In genomic region chr16:23048164-23048563, GRCh38 we compare ENCODE assay signal across 19 cellular contexts.
DNase-seq lines count a peak whose midpoint lies in the region; TF ChIP-seq lines count a peak whose summit lies in the region.
"Had no signal": no experiment of that assay in that cellular context is flagged by ENCODE, and none has a peak within 500 bp of the region (broad histone marks: within the 10 kb centered on the region; RNA-seq: fewer than 3 reads in every experiment).

No MANE protein-coding gene starts in this region.

- H3K27ac ChIP-seq in endodermal cell (ENCODE audit: low read depth, low read length) (no peak overlapping the region), trophoblast cell (ENCODE audit: low read depth, low read length) (no peak overlapping the region)
- H3K27ac ChIP-seq: KMS-11 had no signal

- no peak overlapping the region for H4K12ac ChIP-seq in trophoblast cell (ENCODE audit: low read depth, low read length)

- no peak overlapping the region for H3K27ac Mint-ChIP-seq in HFFc6
- no peak overlapping the region for H3K27ac Mint-ChIP-seq in endodermal cell
- H3K27ac Mint-ChIP-seq: B cell; CD4-positive, alpha-beta T cell had no signal

- H3K4me1 ChIP-seq in BE2C (no peaks in the 10 kb centered on the region), endodermal cell (ENCODE audit: control insufficient read depth, insufficient read depth, low read length) (no peaks in the 10 kb centered on the region), trophoblast cell (ENCODE audit: control insufficient read depth in 1 of 2, insufficient read depth in 2 of 2, low read length in 2 of 2) (no peaks in the 10 kb centered on the region)

- H3K4me3 Mint-ChIP-seq in HFFc6 (no peak overlapping the region), endodermal cell (no peak overlapping the region)
- H3K4me3 Mint-ChIP-seq: B cell; CD4-positive, alpha-beta T cell had no signal

- no peaks in the 10 kb centered on the region for H3K27me3 ChIP-seq in BE2C
- no peaks in the 10 kb centered on the region for H3K27me3 ChIP-seq in endodermal cell (ENCODE audit: control insufficient read depth, insufficient read depth, low read length, poor library complexity, severe bottlenecking)
- no peaks in the 10 kb centered on the region for H3K27me3 ChIP-seq in trophoblast cell (ENCODE audit: insufficient read depth, low read length)

- no peaks in the 10 kb centered on the region for H3K36me3 ChIP-seq in BE2C
- no peaks in the 10 kb centered on the region for H3K36me3 ChIP-seq in endodermal cell (ENCODE audit: control insufficient read depth, insufficient read depth, low read length)
- no peaks in the 10 kb centered on the region for H3K36me3 ChIP-seq in trophoblast cell (ENCODE audit: control insufficient read depth in 1 of 2, insufficient read depth in 2 of 2, low read length in 2 of 2)

- H4K91ac ChIP-seq in trophoblast cell (ENCODE audit: low read depth, low read length), result no peak overlapping the region

- peaks cover 21% of the 10 kb centered on the region for H3K27me3 Mint-ChIP-seq in HFFc6 (ENCODE audit: insufficient read depth)
- H3K27me3 Mint-ChIP-seq in endodermal cell (ENCODE audit: insufficient read depth), result peaks cover 6% of the 10 kb centered on the region

- no peak overlapping the region for H2BK5ac ChIP-seq in trophoblast cell (ENCODE audit: low read depth, low read length, poor library complexity)

- H3K14ac ChIP-seq in trophoblast cell (ENCODE audit: low read length), result no peak overlapping the region

- H3K4me1 Mint-ChIP-seq in HFFc6 (ENCODE audit: low read depth) (no peaks in the 10 kb centered on the region), endodermal cell (no peaks in the 10 kb centered on the region)
- H3K4me1 Mint-ChIP-seq: B cell had no signal

- H3K9me3 Mint-ChIP-seq in HFFc6 (no peaks in the 10 kb centered on the region), endodermal cell (no peaks in the 10 kb centered on the region)

- H3K23ac ChIP-seq in trophoblast cell (ENCODE audit: low read length), result no peak overlapping the region

- no peak overlapping the region for H4K8ac ChIP-seq in trophoblast cell (ENCODE audit: low read depth, low read length)

- no peak overlapping the region for H2BK120ac ChIP-seq in trophoblast cell (ENCODE audit: insufficient read depth, low read length, poor library complexity)

- H3K4me2 ChIP-seq in trophoblast cell (ENCODE audit: low read length), result no peak overlapping the region
- H3K4me2 ChIP-seq: KMS-11 had no signal

- H3K36me3 Mint-ChIP-seq in HFFc6 (ENCODE audit: low read depth), result no peaks in the 10 kb centered on the region
- no peaks in the 10 kb centered on the region for H3K36me3 Mint-ChIP-seq in endodermal cell (ENCODE audit: low read depth)

- no peak overlapping the region for H2AK5ac ChIP-seq in trophoblast cell (ENCODE audit: low read length)

- no peak overlapping the region for H2BK12ac ChIP-seq in trophoblast cell (ENCODE audit: low read length)

- H3K79me1 ChIP-seq in trophoblast cell (ENCODE audit: low read length), result no peaks in the 10 kb centered on the region

- DNase-seq in BE2C (no peak), HFFc6 (no peak), endodermal cell (no peak), trophoblast cell (no peak), medulla oblongata (ENCODE audit: extremely low spot score) (no peak), DMS53 treated with DMSO at 0.1 percent for 48 hours (lab: John Stamatoyannopoulos, UW; ENCODE audit: unreplicated experiment) (no peak)
- DNase-seq in stimulated activated CD4-positive, alpha-beta T cell treated with anti-CD3 and anti-CD28 coated beads, Interleukin-2, amount 100 ng/mL, for 48 hours, result no peak
- DNase-seq: Calu3; CD4-positive, alpha-beta T cell; DMS53; HCEC 1CT; NCI-H1048; NCI-H146; NCI-H2081; NCI-H345; NCI-H526 treated with DMSO at 0.1 percent for 48 hours; SHP77 treated with DMSO at 0.1 percent for 48 hours had no signal

- H3K4ac ChIP-seq in trophoblast cell (ENCODE audit: low read depth, low read length), result no peak overlapping the region

- TF ChIP-seq CTCF in BE2C (IDR thresholded peaks at IDR 0.05; ENCODE audit: low read depth, low read length) (peak; percentile 41), HFFc6 (IDR thresholded peaks at IDR 0.05) (peak; percentile 32; the same call in 1 of the 2 replicates), endodermal cell (conservative IDR thresholded peaks at IDR 0.05) (peak; percentile 44)

- H3K4me3 ChIP-seq in BE2C (ENCODE audit: low read depth, low read length) (no peak overlapping the region), endodermal cell (ENCODE audit: low read length) (no peak overlapping the region), trophoblast cell (ENCODE audit: low read depth, low read length) (peak overlapping the region; percentile 17)

- H2AFZ ChIP-seq in trophoblast cell (ENCODE audit: insufficient read depth, low read length, poor library complexity), result no peak overlapping the region

- no peaks in the 10 kb centered on the region for H3K79me2 ChIP-seq in trophoblast cell (ENCODE audit: control insufficient read depth, insufficient read depth, low read length, poor library complexity)

- H3K9me3 ChIP-seq in BE2C (no peaks in the 10 kb centered on the region), endodermal cell (ENCODE audit: control insufficient read depth, low read length) (no peaks in the 10 kb centered on the region), trophoblast cell (ENCODE audit: insufficient read depth, low read depth, low read length) (peaks cover 2% of the 10 kb centered on the region)

- WGBS in endodermal cell (ENCODE audit: insufficient coverage in 1 of 2, insufficient read length in 1 of 2), 2 experiments, result 83 to 89% methylated on average over 4 to 5 of the region's 5 CpGs
- no CpG with 5 or more reads among the region's 5 CpGs for WGBS in trophoblast cell (ENCODE audit: extremely low coverage, insufficient coverage, insufficient read length)

- no peak overlapping the region for H3K18ac ChIP-seq in trophoblast cell (ENCODE audit: low read length)

- H3K9ac ChIP-seq in endodermal cell (ENCODE audit: extremely low read depth, low read length, poor library complexity, severe bottlenecking), result no peak overlapping the region
- no peak overlapping the region for H3K9ac ChIP-seq in trophoblast cell (ENCODE audit: low read length)
- H3K9ac ChIP-seq: KMS-11 had no signal
